25 cellular contexts compared by ENCODE assay signal in genomic region chr4:35511851-35512250, GRCh38.
"Had no signal": no experiment of that assay in that cellular context is flagged by ENCODE, and none has a peak within 500 bp of the region (broad histone marks: within the 10 kb centered on the region; RNA-seq: fewer than 3 reads in every experiment).

No MANE protein-coding gene starts in this region.

- H3K27me3 Mint-ChIP-seq: activated naive CD8-positive, alpha-beta T cell treated with anti-CD3 and anti-CD28 coated beads, Interleukin-2, amount 10 ng/mL, durations not matched to agents 7 days and 5 days; central memory CD8-positive, alpha-beta T cell; T-helper 17 cell had no signal

- ATAC-seq: activated CD8-positive, alpha-beta T cell treated with anti-CD3 and anti-CD28 coated beads, Interleukin-2, amount 10 ng/mL, durations not matched to agents 7 days and 5 days; T-helper 17 cell; WTC11 had no signal

- H3K9me3 ChIP-seq: adrenal gland, Peyer's patch had no signal

- H3K4me3 ChIP-seq: adrenal gland, Peyer's patch had no signal

- H3K4me1 Mint-ChIP-seq: activated naive CD8-positive, alpha-beta T cell treated with anti-CD3 and anti-CD28 coated beads, Interleukin-2, amount 10 ng/mL, durations not matched to agents 7 days and 5 days; central memory CD8-positive, alpha-beta T cell; T-helper 17 cell; WTC11 had no signal

- H3K36me3 ChIP-seq: adrenal gland, Peyer's patch had no signal

- H3K27ac Mint-ChIP-seq: activated CD8-positive, alpha-beta T cell treated with anti-CD3 and anti-CD28 coated beads, Interleukin-2, amount 10 ng/mL, durations not matched to agents 7 days and 5 days; activated naive CD8-positive, alpha-beta T cell treated with anti-CD3 and anti-CD28 coated beads, Interleukin-2, amount 10 ng/mL, durations not matched to agents 7 days and 5 days; T-helper 17 cell; WTC11 had no signal

- H3K27me3 ChIP-seq: adrenal gland, Peyer's patch had no signal

- H3K36me3 Mint-ChIP-seq: activated naive CD8-positive, alpha-beta T cell treated with anti-CD3 and anti-CD28 coated beads, Interleukin-2, amount 10 ng/mL, durations not matched to agents 7 days and 5 days; WTC11 had no signal

- H3K9me3 Mint-ChIP-seq: activated naive CD8-positive, alpha-beta T cell treated with anti-CD3 and anti-CD28 coated beads, Interleukin-2, amount 10 ng/mL, durations not matched to agents 7 days and 5 days; central memory CD8-positive, alpha-beta T cell had no signal

- H3K4me3 Mint-ChIP-seq: activated CD8-positive, alpha-beta T cell treated with anti-CD3 and anti-CD28 coated beads, Interleukin-2, amount 10 ng/mL, durations not matched to agents 7 days and 5 days; activated naive CD8-positive, alpha-beta T cell treated with anti-CD3 and anti-CD28 coated beads, Interleukin-2, amount 10 ng/mL, durations not matched to agents 7 days and 5 days; central memory CD8-positive, alpha-beta T cell; T-helper 17 cell; WTC11 had no signal

- H3K27ac ChIP-seq: adrenal gland, Peyer's patch had no signal

- H3K4me1 ChIP-seq: adrenal gland, Peyer's patch had no signal

- DNase-seq: activated CD4-positive, alpha-beta T cell treated with anti-CD3 and anti-CD28 coated beads for 48 hours; activated CD4-positive, alpha-beta T cell treated with anti-CD3 and anti-CD28 coated beads, Interleukin-2, amount 50 U/mL, for 4 hours; activated CD4-positive, CD25-positive, alpha-beta regulatory T cell treated with anti-CD3 and anti-CD28 coated beads, Interleukin-2, amount 50 U/mL, for 72 hours; activated CD8-positive, alpha-beta memory T cell treated with anti-CD3 and anti-CD28 coated beads, Interleukin-2, amount 50 U/mL, for 48 hours; activated CD8-positive, alpha-beta T cell treated with anti-CD3 and anti-CD28 coated beads, Interleukin-2, amount 10 ng/mL, durations not matched to agents 7 days and 5 days; activated naive CD4-positive, alpha-beta T cell treated with anti-CD3 and anti-CD28 coated beads, Interleukin-2, amount 50 U/mL, for 16 hours; activated naive CD8-positive, alpha-beta T cell treated with anti-CD3 and anti-CD28 coated beads, Interleukin-2, amount 10 ng/mL, durations not matched to agents 7 days and 5 days; activated T-cell treated with anti-CD3 and anti-CD28 coated beads, Interleukin-2, amount 50 U/mL, for 1 hour; adrenal gland; anterior cingulate cortex; NCI-H1105 treated with DMSO at 0.1 percent for 48 hours; NCI-H1436 treated with DMSO at 0.1 percent for 48 hours; NCI-H187; NCI-H2081; NCI-H345; NCI-H510A; NCI-H526 treated with DMSO at 0.1 percent for 48 hours; NK-92 treated with Interleukin-12 subunit alpha and Interleukin-12 subunit beta, amount 100 ng/mL, for 24 hours; OCI-M1; Peyer's patch; SHP77 treated with DMSO at 0.1 percent for 48 hours; T-helper 17 cell; T-helper 9 cell had no signal
